8 cellular contexts compared by ENCODE assay signal in genomic region chr14:76761849-76762616, GRCh38. TPM values are rescaled to one million over a fixed set of nuclear protein-coding genes. Genes with fewer than 3 reads are reported as not detected.
DNase-seq lines count a peak whose midpoint lies in the region; ATAC-seq and TF ChIP-seq lines count a peak whose summit lies in the region.

No MANE protein-coding gene starts in this region.

- H3K79me2 ChIP-seq in hepatocyte: no peaks in the 10 kb centered on the region

- H3K9me2 ChIP-seq in hepatocyte (replicated peaks; ENCODE audit: insufficient read depth): no peaks in the 10 kb centered on the region

- H3K4me1 ChIP-seq in hepatocyte (ENCODE audit: insufficient read depth) (peaks cover 10% of the 10 kb centered on the region), gastrocnemius medialis (peaks cover 10 to 18% of the 10 kb centered on the region in 2 donors)

- H3K27ac Mint-ChIP-seq in activated T-helper 17 cell treated with anti-CD3 and anti-CD28 coated beads, Interleukin-2, amount 50 U/mL, for 72 hours: peak overlapping the region; percentile 66

- peaks cover 15% of the 10 kb centered on the region for H3K4me1 Mint-ChIP-seq in activated T-helper 17 cell treated with anti-CD3 and anti-CD28 coated beads, Interleukin-2, amount 50 U/mL, for 72 hours

- 2% methylated on average over 72 of the region's 80 CpGs for WGBS in hepatocyte (ENCODE audit: low lambda C conversion rate, missing lambda C conversion rate)

- peak; percentile 38 for ATAC-seq in HG02623 (IDR thresholded peaks at IDR 0.05; ENCODE audit: unreplicated experiment)
- ATAC-seq in activated T-helper 17 cell treated with anti-CD3 and anti-CD28 coated beads, Interleukin-2, amount 50 U/mL, for 72 hours (replicated peaks): peak; percentile 78
- peak; percentile 26 to 33 for ATAC-seq in gastrocnemius medialis

- H3K27me3 ChIP-seq in hepatocyte (peaks cover 27% of the 10 kb centered on the region), gastrocnemius medialis (peaks cover 10 to 14% (median 10%) of the 10 kb centered on the region in 3 donors)

- H3K4me3 Mint-ChIP-seq in activated T-helper 17 cell treated with anti-CD3 and anti-CD28 coated beads, Interleukin-2, amount 50 U/mL, for 72 hours: peak overlapping the region; percentile 85

- H3K9me3 Mint-ChIP-seq in activated T-helper 17 cell treated with anti-CD3 and anti-CD28 coated beads, Interleukin-2, amount 50 U/mL, for 72 hours: no peaks in the 10 kb centered on the region

- H3K27me3 Mint-ChIP-seq in activated T-helper 17 cell treated with anti-CD3 and anti-CD28 coated beads, Interleukin-2, amount 50 U/mL, for 72 hours: peaks cover 4% of the 10 kb centered on the region

- H3K4me2 ChIP-seq in hepatocyte: peak overlapping the region; percentile 98

- in situ Hi-C loops in gastrocnemius medialis (cut with MboI; ENCODE audit: low sequenced_read_pairs in 4 of 4): no loop called here

- TF ChIP-seq CTCF in GM12864 (IDR thresholded peaks at IDR 0.05; ENCODE audit: low read depth, low read length, missing control alignments): no peak
- no peak for TF ChIP-seq CTCF in hepatocyte (IDR thresholded peaks at IDR 0.05; ENCODE audit: poor library complexity)
- no peak for TF ChIP-seq CTCF in gastrocnemius medialis (IDR thresholded peaks at IDR 0.05 in 4 of 5, conservative IDR thresholded peaks at IDR 0.05 in 1 of 5)

- no peaks in the 10 kb centered on the region for H4K20me1 ChIP-seq in hepatocyte (ENCODE audit: insufficient read depth, poor library complexity, severe bottlenecking)

- TF ChIP-seq POLR2A in gastrocnemius medialis (IDR thresholded peaks at IDR 0.05): no peak

- no peaks in the 10 kb centered on the region for H3K36me3 ChIP-seq in hepatocyte (replicated peaks; ENCODE audit: insufficient read depth, low read depth)
- H3K36me3 ChIP-seq in gastrocnemius medialis: no peaks in the 10 kb centered on the region

- peak overlapping the region; percentile 99 for H2AFZ ChIP-seq in hepatocyte

- peak overlapping the region; percentile 59 for H3K4me3 ChIP-seq in GM12864 (ENCODE audit: low read depth, low read length)
- H3K4me3 ChIP-seq in hepatocyte: peak overlapping the region; percentile 99
- H3K4me3 ChIP-seq in gastrocnemius medialis: peak overlapping the region; percentile 66 to 80 (median 76)

- no peaks in the 10 kb centered on the region for H3K36me3 Mint-ChIP-seq in activated T-helper 17 cell treated with anti-CD3 and anti-CD28 coated beads, Interleukin-2, amount 50 U/mL, for 72 hours (ENCODE audit: low read depth)

- H3K27ac ChIP-seq in hepatocyte (no peak overlapping the region), gastrocnemius medialis (peak overlapping the region in 3 of 4 donors; percentile 60 to 73 (median 71))

- DNase-seq in GM12864 (ENCODE audit: low read depth) (no peak), hepatocyte (ENCODE audit: low spot score) (no peak), gastrocnemius medialis (no peak), CD1c-positive myeloid dendritic cell (ENCODE audit: extremely low spot score) (no peak), A172 (ENCODE audit: low spot score) (no peak), dermis blood vessel endothelial cell (no peak)

- H3K9me3 ChIP-seq in hepatocyte (ENCODE audit: low read depth): no peaks in the 10 kb centered on the region
- no peaks in the 10 kb centered on the region for H3K9me3 ChIP-seq in gastrocnemius medialis

- intact Hi-C loops in gastrocnemius medialis (cut with DNase I; ENCODE audit: low total_unique reads): loop anchor here (5.0 kb wide), 1 partner anchor 40 kb away; no protein-coding TSS in a partner anchor

RNA-seq across cellular contexts. Expression of gene VASH1, which starts 0.8 kb away (rescaled TPM):
- total RNA-seq in activated T-helper 17 cell treated with anti-CD3 and anti-CD28 coated beads, Interleukin-2, amount 50 U/mL, for 72 hours: 1 to 10 TPM; 2.6 to 6.4 TPM
- total RNA-seq in hepatocyte (4.8 and 6.8 TPM in 2 replicates), gastrocnemius medialis (1 to 10 TPM in 2 of 4 donors, under 1 TPM in 2; 0.56 to 6.1 (median 1.2) TPM), dermis blood vessel endothelial cell (97.0 and 97.9 TPM in 2 replicates)
- 6.0 and 6.3 TPM in 2 replicates for polyA plus RNA-seq in hepatocyte
- total RNA-seq in A172 (2014; rRNA removed; shearing (Covaris generic)): 2.9 and 3.5 TPM in 2 replicates

RNA-seq across cellular contexts. Expression of gene ANGEL1, which starts 50.6 kb away (rescaled TPM):
- total RNA-seq in activated T-helper 17 cell treated with anti-CD3 and anti-CD28 coated beads, Interleukin-2, amount 50 U/mL, for 72 hours: 10 to 100 TPM; 10.6 to 10.7 TPM
- total RNA-seq in hepatocyte: 15.3 and 18.7 TPM in 2 replicates
- polyA plus RNA-seq in hepatocyte: 11.0 and 15.8 TPM in 2 replicates
- 10 to 100 TPM in 3 of 4 donors, 1 to 10 TPM in 1; 8.6 to 16.9 (median 12.7) TPM for total RNA-seq in gastrocnemius medialis
- 4.0 and 4.8 TPM in 2 replicates for total RNA-seq in A172 (2014; rRNA removed; shearing (Covaris generic))
- total RNA-seq in dermis blood vessel endothelial cell: 9.4 and 10.4 TPM in 2 replicates

Comparison
In these comparisons a context has a peak if more than half of its experiments do, and no peak if none do; other contexts are left out.
1. RNA of gene VASH1, which starts 0.8 kb away (total RNA-seq): 97.0 to 97.9 TPM in dermis blood vessel endothelial cell; 2.6 to 6.4 TPM in activated T-helper 17 cell treated with anti-CD3 and anti-CD28 coated beads, Interleukin-2, amount 50 U/mL, for 72 hours, 4.8 to 6.8 TPM in hepatocyte, 2.9 to 3.5 TPM in A172 and 0.56 to 6.1 TPM in gastrocnemius medialis; every median in the first group is over 10 times any median in the second.
2. Peak in every context shown above with its lines, with median percentiles within 50 percentile points of each other: H3K4me3 ChIP-seq and ATAC-seq.